ENCODE assay signal across 2 cellular contexts in genomic region chr16:88618182-88618955, GRCh38.
TF ChIP-seq lines count a peak whose summit lies in the region.

No MANE protein-coding gene starts in this region.

TF ChIP-seq in GM23338, 12 proteins besides CTCF, POLR2A, EP300 and RAD21 (continued from another document):
- TF ChIP-seq ZNF462 (CRISPR knock-in tag; IDR thresholded peaks at IDR 0.05) = no peak
- no peak for TF ChIP-seq ZNF114 (CRISPR knock-in tag; IDR thresholded peaks at IDR 0.05)
- no peak for TF ChIP-seq JUNB (IDR thresholded peaks at IDR 0.05; ENCODE audit: unreplicated experiment)
- TF ChIP-seq CREB1 (CRISPR knock-in tag; IDR thresholded peaks at IDR 0.05; ENCODE audit: low read depth) = no peak
- no peak for TF ChIP-seq POLR2AphosphoS5 (IDR thresholded peaks at IDR 0.05; ENCODE audit: low read depth)

TF ChIP-seq in HepG2, 621 proteins besides CTCF, POLR2A, EP300 and RAD21 (continued from another document and continues in another):
- TF ChIP-seq HMGXB4 (CRISPR knock-in tag; IDR thresholded peaks at IDR 0.05; ENCODE audit: borderline replicate concordance in 1 of 2, low read depth in 1 of 2) (no peak), CERS6 (CRISPR knock-in tag; IDR thresholded peaks at IDR 0.05) (no peak), POGK (CRISPR knock-in tag; conservative IDR thresholded peaks at IDR 0.05) (peak; percentile 86; the same call in 1 of the 2 replicates), TP53 (CRISPR knock-in tag; conservative IDR thresholded peaks at IDR 0.05) (peak; percentile 66; the same call in 1 of the 2 replicates), ZNF317 (CRISPR knock-in tag; IDR thresholded peaks at IDR 0.05) (peak; percentile 71; the same call in 1 of the 2 replicates), TEF (CRISPR knock-in tag; IDR thresholded peaks at IDR 0.05) (no peak), ZBTB42 (CRISPR knock-in tag; IDR thresholded peaks at IDR 0.05) (no peak), ZBTB8A (CRISPR knock-in tag; IDR thresholded peaks at IDR 0.05; ENCODE audit: borderline replicate concordance, low read depth) (no peak), ZNF124 (CRISPR knock-in tag; IDR thresholded peaks at IDR 0.05) (peak; percentile 67), ZNF546 (CRISPR knock-in tag; conservative IDR thresholded peaks at IDR 0.05) (0 out of 2 replicates have a peak, but pooled peaks have one; percentile 40), EED (CRISPR knock-in tag; IDR thresholded peaks at IDR 0.05) (peak; percentile 52; the same call in 1 of the 2 replicates), ZNF207 (IDR thresholded peaks at IDR 0.05; ENCODE audit: borderline replicate concordance) (no peak), ZNF589 (CRISPR knock-in tag; conservative IDR thresholded peaks at IDR 0.05) (no peak), JUND (CRISPR knock-in tag; IDR thresholded peaks at IDR 0.05) (0 out of 2 replicates have a peak, but pooled peaks have one; percentile 63), SSRP1 (CRISPR knock-in tag; IDR thresholded peaks at IDR 0.05) (no peak), IKZF5 (CRISPR knock-in tag; IDR thresholded peaks at IDR 0.05) (peak; percentile 51; the same call in 1 of the 2 replicates), FOXP4 (CRISPR knock-in tag; IDR thresholded peaks at IDR 0.05) (peak; percentile 80), ZNF557 (CRISPR knock-in tag; IDR thresholded peaks at IDR 0.05) (peak; percentile 88; the same call in 1 of the 2 replicates), AHR (CRISPR knock-in tag; IDR thresholded peaks at IDR 0.05) (no peak), THAP7 (CRISPR knock-in tag; IDR thresholded peaks at IDR 0.05) (peak; percentile 31; the same call in 1 of the 2 replicates), USF2 (IDR thresholded peaks at IDR 0.05; ENCODE audit: low read depth, low read length) (0 out of 2 replicates have a peak, but pooled peaks have one; percentile 1), USF2 (CRISPR knock-in tag; IDR thresholded peaks at IDR 0.05; ENCODE audit: borderline replicate concordance) (peak; percentile 68; the same call in 1 of the 2 replicates), TEAD3 (CRISPR knock-in tag; optimal IDR thresholded peaks at IDR 0.05; ENCODE audit: borderline replicate concordance) (peak; percentile 81), SAFB2 (CRISPR knock-in tag; IDR thresholded peaks at IDR 0.05; ENCODE audit: borderline replicate concordance, low read depth) (0 out of 2 replicates have a peak, but pooled peaks have one; percentile 41), THAP9 (CRISPR knock-in tag; IDR thresholded peaks at IDR 0.05; ENCODE audit: borderline replicate concordance) (peak; percentile 58; the same call in 1 of the 2 replicates), KLF15 (CRISPR knock-in tag; IDR thresholded peaks at IDR 0.05; ENCODE audit: borderline replicate concordance) (no peak), ATF4 (CRISPR knock-in tag; IDR thresholded peaks at IDR 0.05) (0 out of 4 replicates have a peak, but pooled peaks of 1 of the 2 experiments have one; percentile 20), ZKSCAN8 (CRISPR knock-in tag; IDR thresholded peaks at IDR 0.05; ENCODE audit: borderline replicate concordance) (0 out of 2 replicates have a peak, but pooled peaks have one; percentile 51), TFDP1 (CRISPR knock-in tag; IDR thresholded peaks at IDR 0.05; ENCODE audit: borderline replicate concordance) (peak; percentile 76; the same call in 1 of the 2 replicates), ZNF784 (CRISPR knock-in tag; IDR thresholded peaks at IDR 0.05; ENCODE audit: borderline replicate concordance) (no peak), ZSCAN21 (CRISPR knock-in tag; IDR thresholded peaks at IDR 0.05; ENCODE audit: borderline replicate concordance) (peak; percentile 48; the same call in 1 of the 2 replicates), SMYD3 (CRISPR knock-in tag; IDR thresholded peaks at IDR 0.05) (0 out of 2 replicates have a peak, but pooled peaks have one; percentile 52), IRF2 (CRISPR knock-in tag; IDR thresholded peaks at IDR 0.05) (no peak), NRL (CRISPR knock-in tag; IDR thresholded peaks at IDR 0.05; ENCODE audit: borderline replicate concordance) (peak; percentile 72), ASH2L (IDR thresholded peaks at IDR 0.05; ENCODE audit: insufficient read length, low read depth, low read length) (peak; percentile 94), KDM6A (CRISPR knock-in tag; IDR thresholded peaks at IDR 0.05; ENCODE audit: low read depth) (peak; percentile 83; the same call in 1 of the 2 replicates), HNRNPH1 (optimal IDR thresholded peaks at IDR 0.05; ENCODE audit: low read depth, low read length) (no peak), ZNF543 (CRISPR knock-in tag; IDR thresholded peaks at IDR 0.05) (no peak)
